Comparison of ENCODE assay signal across 29 cellular contexts in genomic region chr12:100146252-100146651, GRCh38. TPM values are rescaled to one million over a fixed set of nuclear protein-coding genes. Genes with fewer than 3 reads are reported as not detected.
DNase-seq lines count a peak whose midpoint lies in the region; ATAC-seq, FAIRE-seq and TF ChIP-seq lines count a peak whose summit lies in the region.
"Had no signal": no experiment of that assay in that cellular context is flagged by ENCODE, and none has a peak within 500 bp of the region (broad histone marks: within the 10 kb centered on the region; RNA-seq: fewer than 3 reads in every experiment).

No MANE protein-coding gene starts in this region.

- TF ChIP-seq POLR2A in K562 (conservative IDR thresholded peaks at IDR 0.05), result peak; percentile 65
- peak in 1 of 2 experiments; percentile 56; a peak in 1 of 3 replicates for TF ChIP-seq POLR2A in H1 (IDR thresholded peaks at IDR 0.05; ENCODE audit: control extremely low read depth in 1 of 2, low read depth in 2 of 2, low read length in 2 of 2)

- peaks cover 7% of the 10 kb centered on the region for H3K4me1 Mint-ChIP-seq in MCF 10A (ENCODE audit: insufficient read depth, unreplicated experiment)

- H3K14ac ChIP-seq in H1 (ENCODE audit: insufficient read length), result no peak overlapping the region

- no peak overlapping the region for H3K18ac ChIP-seq in H1 (ENCODE audit: extremely low read depth, low read length)

- TF ChIP-seq CTCF in mammary epithelial cell (conservative IDR thresholded peaks at IDR 0.05 in 1 of 2, IDR thresholded peaks at IDR 0.05 in 1 of 2; ENCODE audit: extremely low read depth in 1 of 2, insufficient read depth in 1 of 2, low read depth in 1 of 2, low read length in 2 of 2) (no peak), MCF 10A (IDR thresholded peaks at IDR 0.05; ENCODE audit: unreplicated experiment) (no peak), K562 (IDR thresholded peaks at IDR 0.05 in 2 of 3, conservative IDR thresholded peaks at IDR 0.05 in 1 of 3; ENCODE audit: insufficient read depth in 2 of 3, low read depth in 1 of 3, low read length in 3 of 3) (no peak), H1 (IDR thresholded peaks at IDR 0.05; ENCODE audit: control extremely low read depth in 1 of 3, insufficient read depth in 1 of 3, low read depth in 1 of 3, low read length in 3 of 3) (no peak), mucosa of descending colon (IDR thresholded peaks at IDR 0.05) (no peak)

- H3K9me1 ChIP-seq in K562 (ENCODE audit: control insufficient read depth, insufficient read depth, low read length), result no peaks in the 10 kb centered on the region

- H3K4me3 Mint-ChIP-seq in MCF 10A (ENCODE audit: unreplicated experiment), result no peak overlapping the region
- H3K4me3 Mint-ChIP-seq: CD14-positive monocyte; CD4-positive, alpha-beta memory T cell had no signal

- H3K4ac ChIP-seq in H1 (replicated peaks; ENCODE audit: insufficient read length, low read depth, low read length), result no peak overlapping the region

- FAIRE-seq in K562 (lab: Jason Lieb, UNC) (no peak), H1 (lab: Jason Lieb, UNC) (no peak)
- FAIRE-seq: A549, GM12878, GM12892, GM18507 had no signal

- in situ Hi-C loops in mammary epithelial cell (cut with MboI; ENCODE audit: low sequenced_read_pairs in 2 of 2) (no loop called here), K562 (cut with MboI) (no loop called here)

- no peak for ATAC-seq in K562
- ATAC-seq in HG02798 (IDR thresholded peaks at IDR 0.05; ENCODE audit: poor library complexity, unreplicated experiment), result no peak
- ATAC-seq in mucosa of descending colon, result no peak
- ATAC-seq: A549, GM12878 had no signal

- H2BK20ac ChIP-seq in H1 (ENCODE audit: low read length), result peak overlapping the region; percentile 56; the same call in 1 of the 2 replicates

- no peak overlapping the region for H3K27ac Mint-ChIP-seq in MCF 10A (ENCODE audit: low read depth, unreplicated experiment)
- H3K27ac Mint-ChIP-seq: CD4-positive, alpha-beta memory T cell; CD4-positive, CD25-positive, alpha-beta regulatory T cell; CD8-positive, alpha-beta memory T cell had no signal

- H3K23me2 ChIP-seq in H1 (ENCODE audit: low read depth, low read length), result no peaks in the 10 kb centered on the region; the same call in 1 of the 2 replicates

- H3K23ac ChIP-seq in H1 (ENCODE audit: insufficient read length), result no peak overlapping the region

- H2BK120ac ChIP-seq in H1 (replicated peaks; ENCODE audit: low read depth, low read length), result no peak overlapping the region

- intact Hi-C loops in mammary epithelial cell (cut with micrococcal nuclease), result no loop called here
- intact Hi-C loops in MCF 10A (cut with micrococcal nuclease), result no loop called here
- intact Hi-C loops in K562 (cut with micrococcal nuclease), result no loop called here
- intact Hi-C loops in mucosa of descending colon (cut with DNase I, micrococcal nuclease), result no loop called here

- no peak overlapping the region for H2AK5ac ChIP-seq in H1 (ENCODE audit: low read depth, low read length)

- TF ChIP-seq RAD21 in K562 (CRISPR knock-in tag; conservative IDR thresholded peaks at IDR 0.05 in 1 of 2, IDR thresholded peaks at IDR 0.05 in 1 of 2) (no peak), H1 (IDR thresholded peaks at IDR 0.05 in 1 of 2, conservative IDR thresholded peaks at IDR 0.05 in 1 of 2; ENCODE audit: low read depth in 2 of 2, low read length in 2 of 2) (no peak)

- H3K27me3 ChIP-seq in mammary epithelial cell (ENCODE audit: insufficient read depth, low read length), result no peaks in the 10 kb centered on the region
- no peaks in the 10 kb centered on the region for H3K27me3 ChIP-seq in K562 (ENCODE audit: control insufficient read depth in 2 of 2, insufficient read depth in 2 of 2, low read length in 2 of 2)
- H3K27me3 ChIP-seq in H1 (replicated peaks in 1 of 4; ENCODE audit: control insufficient read depth in 3 of 4, extremely low read depth in 1 of 4, insufficient read depth in 3 of 4, low read length in 3 of 4), result no peaks in the 10 kb centered on the region
- H3K27me3 ChIP-seq: BE2C, BLaER1 had no signal

- TSS peak; percentile 74 for BruUV-seq in mammary epithelial cell (replicated peaks; lab: Mats Ljungman, UMichigan)
- no TSS peak for BruUV-seq in MCF 10A (replicated peaks; lab: Mats Ljungman, UMichigan)
- no TSS peak for BruUV-seq in K562 (replicated peaks; lab: Mats Ljungman, UMichigan)

- H3K27ac ChIP-seq in mammary epithelial cell (ENCODE audit: insufficient read depth, low read depth, low read length) (no peak overlapping the region), K562 (ENCODE audit: extremely low read depth, low read depth, low read length) (no peak overlapping the region), H1 (ENCODE audit: low read depth, low read length) (no peak overlapping the region)
- H3K27ac ChIP-seq: 22Rv1, A549, BLaER1 had no signal

- no peaks in the 10 kb centered on the region for H3K4me1 ChIP-seq in mammary epithelial cell (ENCODE audit: insufficient read depth, low read length)
- H3K4me1 ChIP-seq in K562 (replicated peaks in 1 of 2; ENCODE audit: control insufficient read depth in 2 of 2, insufficient read depth in 2 of 2, low read length in 2 of 2), result peaks cover 8 to 15% of the 10 kb centered on the region in 2 experiments; a peak in 4 of 5 replicates
- H3K4me1 ChIP-seq in H1 (replicated peaks in 1 of 4; ENCODE audit: control insufficient read depth in 3 of 4, insufficient read depth in 4 of 4, low read length in 3 of 4), result peaks cover 0 to 5% (median 1%) of the 10 kb centered on the region in 4 experiments; a peak in 2 of 7 replicates
- H3K4me1 ChIP-seq in mucosa of descending colon (ENCODE audit: low read depth), result peaks cover 6% of the 10 kb centered on the region
- H3K4me1 ChIP-seq: BE2C had no signal

- H2AFZ ChIP-seq in mammary epithelial cell (ENCODE audit: low read depth, low read length) (no peak overlapping the region), K562 (ENCODE audit: low read depth, low read length) (no peak overlapping the region), H1 (ENCODE audit: low read length) (no peak overlapping the region)

- H3K4me3 ChIP-seq in mammary epithelial cell (replicated peaks in 1 of 3; ENCODE audit: insufficient read depth in 1 of 3, low read depth in 2 of 3, low read length in 3 of 3) (no peak overlapping the region), K562 (no peak overlapping the region), H1 (ENCODE audit: extremely low read depth in 1 of 4, insufficient read depth in 2 of 4, low read depth in 3 of 4, low read length in 4 of 4) (no peak overlapping the region), mucosa of descending colon (no peak overlapping the region)
- H3K4me3 ChIP-seq: A549, BLaER1, GM12878 had no signal

- no peaks in the 10 kb centered on the region for H3K79me1 ChIP-seq in H1 (ENCODE audit: low read depth, low read length)

- H3K36me3 ChIP-seq in mammary epithelial cell (ENCODE audit: insufficient read depth, low read length), result no peaks in the 10 kb centered on the region
- no peaks in the 10 kb centered on the region for H3K36me3 ChIP-seq in K562 (ENCODE audit: control insufficient read depth, insufficient read depth, low read length)
- no peaks in the 10 kb centered on the region for H3K36me3 ChIP-seq in H1 (ENCODE audit: control insufficient read depth in 2 of 4, insufficient read depth in 4 of 4, low read length in 3 of 4)
- no peaks in the 10 kb centered on the region for H3K36me3 ChIP-seq in mucosa of descending colon (ENCODE audit: low read depth)
- H3K36me3 ChIP-seq: BE2C, BLaER1 had no signal

- H3K79me2 ChIP-seq in mammary epithelial cell (ENCODE audit: insufficient read depth, low read length) (peaks cover 13% of the 10 kb centered on the region), K562 (ENCODE audit: control insufficient read depth, insufficient read depth, low read length) (peaks cover 14% of the 10 kb centered on the region), H1 (ENCODE audit: control insufficient read depth in 1 of 2, insufficient read depth in 2 of 2, low read length in 2 of 2) (peaks cover 0 to 8% of the 10 kb centered on the region in 2 experiments; a peak in 2 of 4 replicates)

- no peaks in the 10 kb centered on the region for H4K20me1 ChIP-seq in mammary epithelial cell (ENCODE audit: insufficient read depth, low read length)
- H4K20me1 ChIP-seq in K562 (replicated peaks; ENCODE audit: control insufficient read depth, insufficient read depth, low read length), result no peaks in the 10 kb centered on the region
- H4K20me1 ChIP-seq in H1 (replicated peaks in 1 of 2; ENCODE audit: control insufficient read depth in 1 of 2, insufficient read depth in 2 of 2, low read length in 2 of 2), result peaks cover 1 to 4% of the 10 kb centered on the region in 2 experiments
- H4K20me1 ChIP-seq: BLaER1 had no signal

- H2BK15ac ChIP-seq in H1 (ENCODE audit: low read length), result no peak overlapping the region

- H2BK12ac ChIP-seq in H1 (ENCODE audit: low read depth, low read length), result no peak overlapping the region

- POLR2A ChIA-PET in MCF 10A (lab: Yijun Ruan, JAX), result no interaction called here
- POLR2A ChIA-PET in K562 (lab: Yijun Ruan, JAX), result interaction anchor here (1.2 kb wide), 1 partner anchor 14 kb away, joined by 3 read pairs; no protein-coding TSS in a partner anchor
- POLR2A ChIA-PET in H1 (lab: Charles Lee; ENCODE audit: partially characterized antibody), result interaction anchor here (0.8 to 2.0 kb wide), 4 partner anchors 11 to 51 kb away, joined by 3 to 6 read pairs (median 4); no protein-coding TSS in a partner anchor

- no peak overlapping the region for H3K56ac ChIP-seq in H1 (replicated peaks; ENCODE audit: insufficient read length, low read depth, low read length)

- no peak overlapping the region for H2BK5ac ChIP-seq in H1 (ENCODE audit: low read depth, low read length)

- WGBS in mammary epithelial cell (ENCODE audit: low coverage, missing lambda C conversion rate), result 100% methylated on average over 1 of the region's 2 CpGs
- 65% methylated on average over 2 of the region's 2 CpGs for WGBS in K562 (ENCODE audit: insufficient coverage, low coverage, missing lambda C conversion rate)
- 88% methylated on average over 2 of the region's 2 CpGs; no CpG with 5 or more reads in 1 of the 2 experiments for WGBS in H1 (ENCODE audit: extremely low coverage in 1 of 2, insufficient coverage in 1 of 2, insufficient read length in 1 of 2, insufficient replicate concordance in 2 of 2, low coverage in 1 of 2, low lambda C conversion rate in 2 of 2, missing lambda C conversion rate in 1 of 2), 2 experiments

- H4K91ac ChIP-seq in H1 (replicated peaks; ENCODE audit: insufficient read length, low read length), result no peak overlapping the region

- no peak overlapping the region for H4K8ac ChIP-seq in H1 (ENCODE audit: extremely low read depth, insufficient read depth, low read length)

- H3K27me3 Mint-ChIP-seq in MCF 10A (ENCODE audit: insufficient read depth, unreplicated experiment), result no peaks in the 10 kb centered on the region
- H3K27me3 Mint-ChIP-seq: CD4-positive, alpha-beta memory T cell; CD4-positive, CD25-positive, alpha-beta regulatory T cell had no signal

- dilution Hi-C loops in mammary epithelial cell (cut with HindIII; ENCODE audit: low sequenced_read_pairs), result no loop called here

- H3K9me3 ChIP-seq in mammary epithelial cell (replicated peaks; ENCODE audit: insufficient read depth, low read length), result no peaks in the 10 kb centered on the region
- H3K9me3 ChIP-seq in K562 (replicated peaks; ENCODE audit: control insufficient read depth, insufficient read depth, low read depth, low read length), result no peaks in the 10 kb centered on the region
- H3K9me3 ChIP-seq in H1 (ENCODE audit: insufficient read depth in 2 of 2, low read depth in 1 of 2, low read length in 1 of 2), result peaks cover 0 to 9% of the 10 kb centered on the region in 2 experiments; a peak in 2 of 4 replicates
- no peaks in the 10 kb centered on the region for H3K9me3 ChIP-seq in mucosa of descending colon
- H3K9me3 ChIP-seq: A549, BE2C, BLaER1 had no signal

- H3K4me2 ChIP-seq in mammary epithelial cell (ENCODE audit: insufficient read depth, low read depth, low read length), result no peak overlapping the region
- H3K4me2 ChIP-seq in K562 (ENCODE audit: insufficient read depth, low read length), result no peak overlapping the region
- H3K4me2 ChIP-seq in H1 (ENCODE audit: insufficient read depth in 1 of 2, low read depth in 2 of 2, low read length in 2 of 2), result no peak overlapping the region
- H3K4me2 ChIP-seq: A549, BLaER1 had no signal

- H3K9ac ChIP-seq in mammary epithelial cell (ENCODE audit: insufficient read depth, low read length) (no peak overlapping the region), K562 (ENCODE audit: insufficient read depth in 1 of 2, low read depth in 2 of 2, low read length in 2 of 2) (no peak overlapping the region), H1 (replicated peaks in 1 of 4; ENCODE audit: extremely low read depth in 1 of 4, low read depth in 3 of 4, low read length in 3 of 4) (no peak overlapping the region)
- H3K9ac ChIP-seq: BLaER1 had no signal

- CTCF ChIA-PET in mammary epithelial cell (lab: Charles Lee; ENCODE audit: low non-redundant PET), result no interaction called here
- CTCF ChIA-PET in MCF 10A (lab: Yijun Ruan, JAX), result interaction anchor here (0.5 to 2.3 kb wide), 3 partner anchors 8 to 27 kb away, joined by 4 to 16 read pairs (median 4); no protein-coding TSS in a partner anchor
- CTCF ChIA-PET in K562 (lab: Yijun Ruan, JAX; ENCODE audit: low intra/inter-chr PET ratio), result no interaction called here
- CTCF ChIA-PET in H1 (lab: Charles Lee; ENCODE audit: partially characterized antibody), result interaction anchor here (0.8 to 3.8 kb wide), 4 partner anchors 8 to 49 kb away, joined by 3 to 27 read pairs (median 4); no protein-coding TSS in a partner anchor

- DNase-seq in mammary epithelial cell, result no peak
- no peak for DNase-seq in MCF 10A (ENCODE audit: unreplicated experiment)
- DNase-seq in HT1080 (ENCODE audit: low read depth), result peak; percentile 7
- DNase-seq in K562 (ENCODE audit: extremely low read depth in 1 of 4, low spot score in 3 of 4), result no peak
- no peak for DNase-seq in H1 (ENCODE audit: low read depth in 1 of 2, low spot score in 2 of 2)
- no peak for DNase-seq in mucosa of descending colon
- no peak for DNase-seq in NK-92 treated with Interleukin-12 subunit alpha and Interleukin-12 subunit beta, amount 100 ng/mL, for 24 hours (lab: John Stamatoyannopoulos, UW)
- DNase-seq: AML-193; BE2C; C1 segment of cervical spinal cord; CD4-positive, alpha-beta memory T cell; CD8-positive, alpha-beta memory T cell; COR-L47; DMS 273 treated with DMSO at 0.1 percent for 48 hours; DMS153; DMS53; DMS79; DND-41; EL; GDM1 had no signal

- no peak overlapping the region for H4K5ac ChIP-seq in H1 (ENCODE audit: insufficient read length, low read depth, low read length)

- H3K36me3 Mint-ChIP-seq in MCF 10A (ENCODE audit: insufficient read depth, unreplicated experiment), result no peaks in the 10 kb centered on the region
- H3K36me3 Mint-ChIP-seq: CD14-positive monocyte; CD4-positive, CD25-positive, alpha-beta regulatory T cell had no signal

- no peaks in the 10 kb centered on the region for H3K9me3 Mint-ChIP-seq in MCF 10A (ENCODE audit: unreplicated experiment)
- H3K9me3 Mint-ChIP-seq: CD4-positive, CD25-positive, alpha-beta regulatory T cell; CD8-positive, alpha-beta memory T cell had no signal

- TF ChIP-seq EP300 in K562 (IDR thresholded peaks at IDR 0.05; ENCODE audit: low read length) (no peak), H1 (IDR thresholded peaks at IDR 0.05; ENCODE audit: borderline replicate concordance in 1 of 2, low read depth in 2 of 2, low read length in 2 of 2) (no peak)

RNA-seq across cellular contexts. Expression of gene BLTP3B, which starts 3.6 kb away (rescaled TPM):
- 10 to 100 TPM; 18.8 to 30.2 TPM for total RNA-seq in mammary epithelial cell
- polyA plus RNA-seq in mammary epithelial cell, result 9.1 TPM
- polyA minus RNA-seq in mammary epithelial cell, result 16.2 TPM
- 17.7 and 20.1 TPM in 2 replicates for total RNA-seq in MCF 10A (2022)
- total RNA-seq in HT1080 (2014; rRNA removed; shearing (Covaris generic)), result 23.6 and 24.0 TPM in 2 replicates
- polyA plus RNA-seq in HT1080 (2015; cell fraction: cytosol; rRNA removed), result 13.0 and 18.1 TPM in 2 replicates
- 9.7 and 11.3 TPM in 2 replicates for polyA plus RNA-seq in HT1080 (2015; cell fraction: nucleus; rRNA removed)
- 13.0 and 38.9 TPM in 2 replicates for total RNA-seq in K562 (2011; cell fraction: chromatin; rRNA removed; ENCODE audit: low replicate concordance)
- total RNA-seq in K562 (2011; cell fraction: nucleolus; rRNA removed), result 6.5 and 7.5 TPM in 2 replicates
- total RNA-seq in K562 (2011; cell fraction: nucleoplasm; rRNA removed), result 14.2 and 20.6 TPM in 2 replicates
- 14.8 and 15.5 TPM in 2 replicates for total RNA-seq in K562 (2014; rRNA removed)
- 25.5 and 25.6 TPM in 2 replicates for total RNA-seq in K562 (2014; rRNA removed; fragmentation: Illumina TruSeq; extraction: Trizol)
- 24.7 and 27.4 TPM in 2 replicates for total RNA-seq in K562 (2015; rRNA removed; fragmentation: Illumina TruSeq; extraction: Trizol)
- total RNA-seq in K562 (2021), result 17.9 and 19.7 TPM in 2 replicates
- polyA plus RNA-seq in K562 (2011; rRNA removed), result 15.0 and 20.1 TPM in 2 replicates
- 5.0 and 7.5 TPM in 2 replicates for polyA plus RNA-seq in K562 (2011; cell fraction: cytosol; rRNA removed)
- 4.5 and 5.7 TPM in 2 replicates for polyA plus RNA-seq in K562 (2011; cell fraction: nucleus; rRNA removed)
- polyA plus RNA-seq in K562 (2012), result 7.4 and 10.4 TPM in 2 replicates
- 15.6 and 20.5 TPM in 2 replicates for polyA plus RNA-seq in K562 (2014; fragmentation: Illumina TruSeq; extraction: Trizol)
- 1 to 10 TPM; 3.9 to 5.0 TPM for polyA plus RNA-seq in K562 (2014; fragmentation: Nextera tagmentation; extraction: Ambion mirVana)
- polyA plus RNA-seq in K562 (2014; rRNA removed), result 10.8 TPM in 2 replicates
- polyA minus RNA-seq in K562 (2011; rRNA and poly(A)+ RNA removed), result 79.4 and 83.2 TPM in 2 replicates
- polyA minus RNA-seq in K562 (2011; cell fraction: cytosol; rRNA and poly(A)+ RNA removed), result 14.6 and 18.5 TPM in 2 replicates
- polyA minus RNA-seq in K562 (2011; cell fraction: nucleus; rRNA and poly(A)+ RNA removed), result 8.2 and 15.9 TPM in 2 replicates
- 24.4 and 28.6 TPM in 2 replicates for total RNA-seq in H1 (2021; fragmentation: NEBNext Ultra II Directional; extraction: Animal tissue kit (Norgen Biotek cat#: 25700))
- 5.7 and 7.0 TPM in 2 replicates for polyA plus RNA-seq in H1 (2011; rRNA removed)
- polyA plus RNA-seq in H1 (2011; cell fraction: cytosol; rRNA removed), result 11.3 TPM
- polyA plus RNA-seq in H1 (2011; cell fraction: nucleus; rRNA removed), result 6.7 TPM
- 6.6 to 14.0 TPM (median 8.0 TPM) in 4 replicates for polyA plus RNA-seq in H1 (2012, experiment 1 of 2)
- 0.93 TPM for polyA plus RNA-seq in H1 (2012, experiment 2 of 2)
- 12.1 TPM for polyA plus RNA-seq in H1 (2013, experiment 1 of 2)
- 11.6 TPM for polyA plus RNA-seq in H1 (2013, experiment 2 of 2)
- 38.0 and 67.7 TPM in 2 replicates for polyA minus RNA-seq in H1 (2011; rRNA and poly(A)+ RNA removed)
- 33.0 TPM for polyA minus RNA-seq in H1 (2011; cell fraction: cytosol; rRNA and poly(A)+ RNA removed)
- polyA minus RNA-seq in H1 (2011; cell fraction: nucleus; rRNA and poly(A)+ RNA removed), result 54.7 TPM
- total RNA-seq in mucosa of descending colon, result 10 to 100 TPM; 20.6 to 29.7 (median 25.0) TPM

RNA-seq across cellular contexts. Expression of gene ACTR6, which starts 54.4 kb away (rescaled TPM):
- 10 to 100 TPM; 24.5 to 25.0 TPM for total RNA-seq in mammary epithelial cell
- polyA plus RNA-seq in mammary epithelial cell, result 12.6 TPM
- 0.57 TPM for polyA minus RNA-seq in mammary epithelial cell
- total RNA-seq in MCF 10A (2022), result 26.4 and 28.8 TPM in 2 replicates
- 15.6 and 20.8 TPM in 2 replicates for total RNA-seq in HT1080 (2014; rRNA removed; shearing (Covaris generic))
- polyA plus RNA-seq in HT1080 (2015; cell fraction: cytosol; rRNA removed), result 28.9 and 43.8 TPM in 2 replicates
- 46.0 and 75.3 TPM in 2 replicates for polyA plus RNA-seq in HT1080 (2015; cell fraction: nucleus; rRNA removed)
- 25.4 and 61.1 TPM in 2 replicates for total RNA-seq in K562 (2011; cell fraction: chromatin; rRNA removed; ENCODE audit: low replicate concordance)
- 26.3 and 29.0 TPM in 2 replicates for total RNA-seq in K562 (2011; cell fraction: nucleolus; rRNA removed)
- 24.4 and 24.9 TPM in 2 replicates for total RNA-seq in K562 (2011; cell fraction: nucleoplasm; rRNA removed)
- total RNA-seq in K562 (2014; rRNA removed), result 25.7 and 26.1 TPM in 2 replicates
- total RNA-seq in K562 (2014; rRNA removed; fragmentation: Illumina TruSeq; extraction: Trizol), result 88.6 and 117 TPM in 2 replicates
- 42.9 and 49.0 TPM in 2 replicates for total RNA-seq in K562 (2015; rRNA removed; fragmentation: Illumina TruSeq; extraction: Trizol)
- total RNA-seq in K562 (2021), result 67.4 and 74.5 TPM in 2 replicates
- polyA plus RNA-seq in K562 (2011; rRNA removed), result 87.2 and 102 TPM in 2 replicates
- 7.8 and 25.0 TPM in 2 replicates for polyA plus RNA-seq in K562 (2011; cell fraction: cytosol; rRNA removed)
- 13.6 and 23.1 TPM in 2 replicates for polyA plus RNA-seq in K562 (2011; cell fraction: nucleus; rRNA removed)
- polyA plus RNA-seq in K562 (2012), result 34.7 and 41.8 TPM in 2 replicates
- polyA plus RNA-seq in K562 (2014; fragmentation: Illumina TruSeq; extraction: Trizol), result 58.4 and 70.9 TPM in 2 replicates
- polyA plus RNA-seq in K562 (2014; fragmentation: Nextera tagmentation; extraction: Ambion mirVana), result 100 to 1,000 TPM in 1 of 2 experiments, 10 to 100 TPM in 1; 99.8 to 109 TPM
- 42.9 and 44.9 TPM in 2 replicates for polyA plus RNA-seq in K562 (2014; rRNA removed)
- polyA minus RNA-seq in K562 (2011; rRNA and poly(A)+ RNA removed), result 32.8 and 37.7 TPM in 2 replicates
- 11.6 and 13.6 TPM in 2 replicates for polyA minus RNA-seq in K562 (2011; cell fraction: cytosol; rRNA and poly(A)+ RNA removed)
- polyA minus RNA-seq in K562 (2011; cell fraction: nucleus; rRNA and poly(A)+ RNA removed), result 12.9 and 33.0 TPM in 2 replicates
- 36.8 and 38.1 TPM in 2 replicates for total RNA-seq in H1 (2021; fragmentation: NEBNext Ultra II Directional; extraction: Animal tissue kit (Norgen Biotek cat#: 25700))
- polyA plus RNA-seq in H1 (2011; rRNA removed), result 4.8 and 10.2 TPM in 2 replicates
- polyA plus RNA-seq in H1 (2011; cell fraction: cytosol; rRNA removed), result 14.8 TPM
- polyA plus RNA-seq in H1 (2011; cell fraction: nucleus; rRNA removed), result 4.4 TPM
- 16.4 to 23.2 TPM (median 20.9 TPM) in 4 replicates for polyA plus RNA-seq in H1 (2012, experiment 1 of 2)
- polyA plus RNA-seq in H1 (2012, experiment 2 of 2), result 5.7 TPM
- polyA plus RNA-seq in H1 (2013, experiment 1 of 2), result 19.2 TPM
- 18.7 TPM for polyA plus RNA-seq in H1 (2013, experiment 2 of 2)
- polyA minus RNA-seq in H1 (2011; rRNA and poly(A)+ RNA removed), result 8.6 and 13.6 TPM in 2 replicates
- 9.8 TPM for polyA minus RNA-seq in H1 (2011; cell fraction: cytosol; rRNA and poly(A)+ RNA removed)
- 19.8 TPM for polyA minus RNA-seq in H1 (2011; cell fraction: nucleus; rRNA and poly(A)+ RNA removed)
- total RNA-seq in mucosa of descending colon, result 10 to 100 TPM; 20.4 to 26.5 (median 21.4) TPM

Comparison
In these comparisons a context has a peak if more than half of its experiments do, and no peak if none do; other contexts are left out.
1. CTCF ChIA-PET loops: an anchor here in MCF 10A (0.5 to 2.3 kb wide) and H1 (0.8 to 3.8 kb wide); none called in mammary epithelial cell and K562.